In the genomic region with DNA sequence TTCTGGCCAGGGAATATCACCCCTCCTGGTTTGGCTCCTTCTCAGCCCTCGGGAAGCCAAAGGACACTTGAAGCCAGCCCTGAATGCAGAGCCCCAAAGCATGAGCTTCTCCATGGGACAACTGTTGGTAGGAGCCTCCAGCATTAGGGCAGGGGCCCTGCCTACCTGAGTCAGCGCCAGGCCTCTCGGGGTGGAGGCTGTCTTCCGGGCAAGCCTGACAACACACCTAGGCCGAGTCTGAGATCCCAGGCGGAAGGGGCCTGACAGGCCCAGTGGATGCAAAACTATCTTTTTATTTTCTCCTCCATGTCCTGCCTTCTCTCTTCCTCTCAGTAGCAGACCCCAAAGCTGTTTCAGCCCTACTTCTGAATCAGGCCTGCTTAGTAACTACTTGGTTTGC, we compare ENCODE assay signal across 9 cellular contexts. TPM values are rescaled to one million over a fixed set of nuclear protein-coding genes. Genes with fewer than 3 reads are reported as not detected.
DNase-seq lines count a peak whose midpoint lies in the region; ATAC-seq and TF ChIP-seq lines count a peak whose summit lies in the region.
"Had no signal": no experiment of that assay in that cellular context is flagged by ENCODE, and none has a peak within 500 bp of the region (broad histone marks: within the 10 kb centered on the region; RNA-seq: fewer than 3 reads in every experiment).

No MANE protein-coding gene starts in this region.

- peak overlapping the region; percentile 76 for H3K27ac ChIP-seq in CD4-positive, CD25-positive, alpha-beta regulatory T cell (ENCODE audit: insufficient read depth, low read length, poor library complexity, severe bottlenecking)
- peak overlapping the region in 3 of 4 donors; percentile 81 to 95 (median 94) for H3K27ac ChIP-seq in Peyer's patch
- H3K27ac ChIP-seq in gastroesophageal sphincter: peak overlapping the region in 2 of 4 donors; percentile 43 to 49

- 87 to 96% methylated on average over 4 to 6 of the region's 6 CpGs for WGBS in gastroesophageal sphincter (ENCODE audit: low coverage in 1 of 2), 2 donors

- peaks cover 0 to 1% (median 0%) of the 10 kb centered on the region in 7 donors for H3K9me3 Mint-ChIP-seq in CD4-positive, CD25-positive, alpha-beta regulatory T cell
- no peaks in the 10 kb centered on the region for H3K9me3 Mint-ChIP-seq in endothelial cell (ENCODE audit: unreplicated experiment)
- H3K9me3 Mint-ChIP-seq in nephron: peaks cover 6% of the 10 kb centered on the region
- H3K9me3 Mint-ChIP-seq in glutamatergic neuron (ENCODE audit: unreplicated experiment): peaks cover 8% of the 10 kb centered on the region

- H3K9me3 ChIP-seq in CD4-positive, CD25-positive, alpha-beta regulatory T cell (ENCODE audit: control insufficient read depth in 2 of 2, low read length in 2 of 2): no peaks in the 10 kb centered on the region
- H3K9me3 ChIP-seq in Peyer's patch: no peaks in the 10 kb centered on the region
- no peaks in the 10 kb centered on the region for H3K9me3 ChIP-seq in gastroesophageal sphincter

- H3K4me3 Mint-ChIP-seq in CD4-positive, CD25-positive, alpha-beta regulatory T cell: peak overlapping the region; percentile 86 to 97 (median 96)
- H3K4me3 Mint-ChIP-seq in endothelial cell (ENCODE audit: unreplicated experiment): no peak overlapping the region
- H3K4me3 Mint-ChIP-seq in nephron: peak overlapping the region in 2 of 3 experiments; percentile 50 to 68
- H3K4me3 Mint-ChIP-seq in glutamatergic neuron (ENCODE audit: unreplicated experiment): no peak overlapping the region

- no peaks in the 10 kb centered on the region for H3K27me3 ChIP-seq in CD4-positive, CD25-positive, alpha-beta regulatory T cell (ENCODE audit: control insufficient read depth, insufficient read depth, low read length)
- H3K27me3 ChIP-seq in Peyer's patch (no peaks in the 10 kb centered on the region), gastroesophageal sphincter (no peaks in the 10 kb centered on the region)

- no peak for ATAC-seq in CD4-positive, CD25-positive, alpha-beta regulatory T cell (ENCODE audit: low read depth in 2 of 2)
- ATAC-seq in HG03139 (IDR thresholded peaks at IDR 0.05; ENCODE audit: unreplicated experiment) (no peak), gastroesophageal sphincter (no peak)

- peak in 1 of 2 donors; percentile 25 for TF ChIP-seq POLR2A in Peyer's patch (IDR thresholded peaks at IDR 0.05)
- no peak for TF ChIP-seq POLR2A in gastroesophageal sphincter (IDR thresholded peaks at IDR 0.05)

- DNase-seq in CD4-positive, CD25-positive, alpha-beta regulatory T cell: no peak
- DNase-seq in Peyer's patch (peak in 2 of 3 donors; percentile 79), endothelial cell (ENCODE audit: low spot score) (no peak), HUDEP-2 (lab: John Stamatoyannopoulos, UW; ENCODE audit: unreplicated experiment in 76 of 76) (no peak), glutamatergic neuron (no peak)

- H3K4me1 ChIP-seq in CD4-positive, CD25-positive, alpha-beta regulatory T cell (ENCODE audit: control insufficient read depth, insufficient read depth, low read length, poor library complexity, severe bottlenecking): peaks cover 57% of the 10 kb centered on the region
- H3K4me1 ChIP-seq in Peyer's patch (peaks cover 5 to 49% (median 10%) of the 10 kb centered on the region in 4 donors), gastroesophageal sphincter (peaks cover 0 to 63% (median 26%) of the 10 kb centered on the region in 3 donors)

- H3K27me3 Mint-ChIP-seq in CD4-positive, CD25-positive, alpha-beta regulatory T cell: no peaks in the 10 kb centered on the region
- H3K27me3 Mint-ChIP-seq in endothelial cell (ENCODE audit: unreplicated experiment) (no peaks in the 10 kb centered on the region), nephron (ENCODE audit: low read depth) (peaks cover 3% of the 10 kb centered on the region), glutamatergic neuron (ENCODE audit: unreplicated experiment) (peaks cover 14% of the 10 kb centered on the region)

- H3K36me3 Mint-ChIP-seq in CD4-positive, CD25-positive, alpha-beta regulatory T cell: peaks cover 14% of the 10 kb centered on the region
- H3K36me3 Mint-ChIP-seq in endothelial cell (ENCODE audit: low read depth, unreplicated experiment) (peaks cover 5% of the 10 kb centered on the region), nephron (ENCODE audit: low read depth) (peaks cover 12% of the 10 kb centered on the region), glutamatergic neuron (ENCODE audit: unreplicated experiment) (peaks cover 5% of the 10 kb centered on the region)

- H3K4me3 ChIP-seq in CD4-positive, CD25-positive, alpha-beta regulatory T cell (ENCODE audit: low read depth, low read length): peak overlapping the region; percentile 85
- H3K4me3 ChIP-seq in Peyer's patch: peak overlapping the region in 3 of 4 donors; percentile 31 to 56 (median 48)
- no peak overlapping the region for H3K4me3 ChIP-seq in gastroesophageal sphincter
- H3K4me3 ChIP-seq: lung had no signal

- peaks cover 32 to 82% (median 62%) of the 10 kb centered on the region in 4 donors for H3K4me1 Mint-ChIP-seq in CD4-positive, CD25-positive, alpha-beta regulatory T cell
- H3K4me1 Mint-ChIP-seq in endothelial cell (ENCODE audit: unreplicated experiment): peaks cover 42% of the 10 kb centered on the region
- peaks cover 32% of the 10 kb centered on the region for H3K4me1 Mint-ChIP-seq in nephron
- H3K4me1 Mint-ChIP-seq in glutamatergic neuron (ENCODE audit: low read depth, unreplicated experiment): peaks cover 23% of the 10 kb centered on the region

- TF ChIP-seq CTCF in Peyer's patch (IDR thresholded peaks at IDR 0.05) (no peak), endothelial cell (IDR thresholded peaks at IDR 0.05; ENCODE audit: unreplicated experiment) (no peak), nephron (IDR thresholded peaks at IDR 0.05; ENCODE audit: unreplicated experiment in 3 of 3) (no peak), glutamatergic neuron (IDR thresholded peaks at IDR 0.05; ENCODE audit: partially characterized antibody, unreplicated experiment) (no peak), gastroesophageal sphincter (IDR thresholded peaks at IDR 0.05) (no peak)

- no peak for TF ChIP-seq EP300 in gastroesophageal sphincter (IDR thresholded peaks at IDR 0.05)

- H3K27ac Mint-ChIP-seq in CD4-positive, CD25-positive, alpha-beta regulatory T cell: peak overlapping the region; percentile 89 to 96 (median 95)
- H3K27ac Mint-ChIP-seq in endothelial cell (ENCODE audit: unreplicated experiment): peak overlapping the region; percentile 75
- peak overlapping the region; percentile 18 to 96 (median 90) for H3K27ac Mint-ChIP-seq in nephron
- no peak overlapping the region for H3K27ac Mint-ChIP-seq in glutamatergic neuron (ENCODE audit: unreplicated experiment)

- H3K36me3 ChIP-seq in CD4-positive, CD25-positive, alpha-beta regulatory T cell (ENCODE audit: control insufficient read depth, insufficient read depth, low read length): peaks cover 21% of the 10 kb centered on the region
- peaks cover 0 to 8% (median 0%) of the 10 kb centered on the region in 3 donors for H3K36me3 ChIP-seq in Peyer's patch
- no peaks in the 10 kb centered on the region for H3K36me3 ChIP-seq in gastroesophageal sphincter

RNA-seq across cellular contexts. Expression of gene RCOR2, which starts 27.6 kb away (rescaled TPM):
- total RNA-seq in CD4-positive, CD25-positive, alpha-beta regulatory T cell: not detected
- polyA plus RNA-seq in CD4-positive, CD25-positive, alpha-beta regulatory T cell: not detected
- total RNA-seq in Peyer's patch (under 1 TPM in 2 of 4 donors, not detected in 2; 0.57 to 0.67 TPM), endothelial cell (ENCODE audit: unreplicated experiment) (9.3 TPM), glutamatergic neuron (ENCODE audit: unreplicated experiment) (286 TPM), gastroesophageal sphincter (under 1 TPM in 3 of 4 donors, not detected in 1; 0.16 to 0.74 (median 0.58) TPM)

RNA-seq across cellular contexts. Expression of gene NAA40, which starts 49.5 kb away (rescaled TPM):
- total RNA-seq in CD4-positive, CD25-positive, alpha-beta regulatory T cell: 18.7 TPM
- polyA plus RNA-seq in CD4-positive, CD25-positive, alpha-beta regulatory T cell: 1 to 10 TPM; 7.4 to 7.6 (median 7.5) TPM
- total RNA-seq in Peyer's patch: 10 to 100 TPM; 46.2 to 80.0 (median 57.1) TPM
- 48.2 TPM for total RNA-seq in endothelial cell (ENCODE audit: unreplicated experiment)
- total RNA-seq in glutamatergic neuron (ENCODE audit: unreplicated experiment): 68.0 TPM
- 10 to 100 TPM in 1 of 4 donors, 1 to 10 TPM in 3; 3.8 to 12.5 (median 8.5) TPM for total RNA-seq in gastroesophageal sphincter

RNA-seq across cellular contexts. Expression of gene MARK2, which starts 50.4 kb away (rescaled TPM):
- total RNA-seq in CD4-positive, CD25-positive, alpha-beta regulatory T cell: 66.6 TPM
- polyA plus RNA-seq in CD4-positive, CD25-positive, alpha-beta regulatory T cell: 10 to 100 TPM; 29.3 to 39.9 (median 36.4) TPM
- total RNA-seq in Peyer's patch (10 to 100 TPM; 34.7 to 82.9 (median 72.1) TPM), endothelial cell (ENCODE audit: unreplicated experiment) (42.6 TPM), glutamatergic neuron (ENCODE audit: unreplicated experiment) (76.8 TPM), gastroesophageal sphincter (10 to 100 TPM; 17.4 to 42.5 (median 23.8) TPM)

Comparison
In these comparisons a context has a peak if more than half of its experiments do, and no peak if none do; other contexts are left out.
1. DNase-seq: peak in Peyer's patch (2 of 3); none in CD4-positive, CD25-positive, alpha-beta regulatory T cell (0 of 3), endothelial cell (single experiment), HUDEP-2 (0 of 76) and glutamatergic neuron (single experiment).
2. H3K4me3 ChIP-seq: peak in CD4-positive, CD25-positive, alpha-beta regulatory T cell (single experiment) and Peyer's patch (3 of 4); none in gastroesophageal sphincter (0 of 2).
3. H3K4me3 Mint-ChIP-seq: peak in CD4-positive, CD25-positive, alpha-beta regulatory T cell (4 of 4) and nephron (2 of 3); none in endothelial cell (single experiment) and glutamatergic neuron (single experiment).
4. RNA of gene RCOR2, which starts 27.6 kb away (total RNA-seq): 286 TPM in glutamatergic neuron (single experiment); 9.3 TPM in endothelial cell (single experiment), 0.16 to 0.74 TPM in gastroesophageal sphincter, 0.57 to 0.67 TPM in Peyer's patch and not detected in CD4-positive, CD25-positive, alpha-beta regulatory T cell (single experiment); every median in the first group is over 10 times any median in the second.